24 cellular contexts compared by ENCODE assay signal in the genomic region with DNA sequence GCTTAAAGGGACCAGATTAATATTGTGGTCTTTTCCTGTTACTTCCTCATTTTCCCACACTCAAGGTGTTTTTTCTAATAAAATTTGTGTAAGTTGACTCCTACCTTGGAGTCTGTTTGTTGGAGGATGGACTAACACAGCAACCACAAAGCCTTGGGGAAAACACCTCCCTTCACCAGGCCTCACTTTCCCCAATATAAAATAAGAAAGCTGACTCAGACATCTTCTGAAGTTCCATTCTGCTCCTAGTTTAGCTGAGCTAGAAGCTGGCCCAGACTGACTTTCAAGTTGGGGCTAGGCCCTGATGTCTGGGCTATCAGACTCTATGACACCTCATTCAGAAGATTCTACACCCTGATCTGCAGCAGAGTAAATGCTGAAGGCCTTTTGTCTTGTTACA.
"Had no signal": no experiment of that assay in that cellular context is flagged by ENCODE, and none has a peak within 500 bp of the region (broad histone marks: within the 10 kb centered on the region; RNA-seq: fewer than 3 reads in every experiment).

No MANE protein-coding gene starts in this region.

- H3K4me1 ChIP-seq: gastroesophageal sphincter, pancreas, psoas muscle, right atrium auricular region, stomach, suprapubic skin, tibial nerve had no signal

- H3K4me3 Mint-ChIP-seq: activated CD4-positive, alpha-beta T cell treated with anti-CD3 and anti-CD28 coated beads, Interleukin-2, amount 10 ng/mL, durations not matched to agents 7 days and 5 days; activated CD8-positive, alpha-beta T cell treated with anti-CD3 and anti-CD28 coated beads for 36 hours; activated naive CD4-positive, alpha-beta T cell treated with anti-CD3 and anti-CD28 coated beads, Interleukin-2, amount 50 U/mL, for 24 hours; activated T-helper 1 cell treated with anti-CD3 and anti-CD28 coated beads, Interleukin-12 subunit alpha, Interleukin-12 subunit beta, Interleukin-2, Interleukin-4 antibody, amounts not matched to agents 30 ng/mL and 10 ng/mL and 1 ng/mL, durations not matched to agents 14 hours and 24 hours and 36 hours; brain; memory B cell; nephron had no signal

- H3K9me3 ChIP-seq: pancreas, psoas muscle, suprapubic skin, tibial nerve had no signal

- ATAC-seq: activated CD8-positive, alpha-beta T cell treated with anti-CD3 and anti-CD28 coated beads for 36 hours; gastroesophageal sphincter; heart left ventricle; left cardiac atrium; pancreas; psoas muscle had no signal

- DNase-seq: activated CD4-positive, alpha-beta T cell treated with anti-CD3 and anti-CD28 coated beads, Interleukin-2, amount 10 ng/mL, durations not matched to agents 7 days and 5 days; activated CD4-positive, CD25-positive, alpha-beta regulatory T cell treated with anti-CD3 and anti-CD28 coated beads, Interleukin-2, amount 50 U/mL, for 72 hours; activated CD8-positive, alpha-beta T cell treated with anti-CD3 and anti-CD28 coated beads for 36 hours; activated gamma-delta T cell; aorta; heart left ventricle; islet precursor cell; left cardiac atrium; pancreas; psoas muscle; stimulated activated CD4-positive, alpha-beta T cell treated with anti-CD3 and anti-CD28 coated beads, Interleukin-12 subunit alpha, Interleukin-12 subunit beta, amount 100 ng/mL, for 4 hours; stimulated activated CD4-positive, alpha-beta T cell treated with anti-CD3 and anti-CD28 coated beads, Interleukin-4, amount 100 ng/mL, for 4 hours; stomach; WERI-Rb-1 had no signal

- H3K27ac ChIP-seq: epithelial cell of prostate, gastroesophageal sphincter, heart left ventricle, pancreas, psoas muscle, right atrium auricular region, stomach, suprapubic skin, tibial nerve, WERI-Rb-1 had no signal

- H3K36me3 ChIP-seq: gastroesophageal sphincter, heart left ventricle, pancreas, right atrium auricular region, stomach, suprapubic skin, tibial nerve, WERI-Rb-1 had no signal

- H3K9me3 Mint-ChIP-seq: activated naive CD4-positive, alpha-beta T cell treated with anti-CD3 and anti-CD28 coated beads, Interleukin-2, amount 50 U/mL, for 24 hours; memory B cell had no signal

- H3K27me3 ChIP-seq: gastroesophageal sphincter, heart left ventricle, pancreas, right atrium auricular region, stomach, suprapubic skin, tibial nerve had no signal

- H3K27ac Mint-ChIP-seq: activated CD4-positive, alpha-beta T cell treated with anti-CD3 and anti-CD28 coated beads, Interleukin-2, amount 10 ng/mL, durations not matched to agents 7 days and 5 days; activated CD8-positive, alpha-beta T cell treated with anti-CD3 and anti-CD28 coated beads for 36 hours; activated naive CD4-positive, alpha-beta T cell treated with anti-CD3 and anti-CD28 coated beads, Interleukin-2, amount 50 U/mL, for 24 hours; activated T-helper 1 cell treated with anti-CD3 and anti-CD28 coated beads, Interleukin-12 subunit alpha, Interleukin-12 subunit beta, Interleukin-2, Interleukin-4 antibody, amounts not matched to agents 30 ng/mL and 10 ng/mL and 1 ng/mL, durations not matched to agents 14 hours and 24 hours and 36 hours; brain; memory B cell; nephron had no signal

- H3K4me3 ChIP-seq: gastroesophageal sphincter, heart left ventricle, pancreas, psoas muscle, right atrium auricular region, stomach, suprapubic skin, tibial nerve had no signal

- H3K4me1 Mint-ChIP-seq: activated CD4-positive, alpha-beta T cell treated with anti-CD3 and anti-CD28 coated beads, Interleukin-2, amount 10 ng/mL, durations not matched to agents 7 days and 5 days; activated naive CD4-positive, alpha-beta T cell treated with anti-CD3 and anti-CD28 coated beads, Interleukin-2, amount 50 U/mL, for 24 hours; brain; memory B cell; nephron had no signal
